8 cellular contexts compared by ENCODE assay signal in genomic region chr12:69738351-69739286, GRCh38. TPM values are rescaled to one million over a fixed set of nuclear protein-coding genes. Genes with fewer than 3 reads are reported as not detected.
DNase-seq lines count a peak whose midpoint lies in the region; ATAC-seq and TF ChIP-seq lines count a peak whose summit lies in the region.

Gene RAB3IP (plus strand): TSS chr12:69738860. CDS start chr12:69755409, 16,549 bp downstream.

- peaks cover 16% of the 10 kb centered on the region for H3K4me1 Mint-ChIP-seq in neural crest cell

- DNase-seq in EL = peak; percentile 85
- peak; percentile 97 for DNase-seq in RWPE1 (ENCODE audit: low spot score)
- peak; percentile 91 for DNase-seq in activated T-helper 9 cell treated with anti-CD3 and anti-CD28 coated beads, Interleukin-2, amount 50 U/mL, for 16 hours (ENCODE audit: low read depth)
- DNase-seq in fibroblast of the conjunctiva (ENCODE audit: low read depth) = peak; percentile 31
- peak; percentile 91 for DNase-seq in neural crest cell (ENCODE audit: low read depth, low spot score)
- DNase-seq in stromal cell of bone marrow (ENCODE audit: low read depth) = peak; percentile 33

- peak; percentile 88 for ATAC-seq in GM21825 (IDR thresholded peaks at IDR 0.05; ENCODE audit: unreplicated experiment)

- H3K27ac Mint-ChIP-seq in neural crest cell (ENCODE audit: unreplicated experiment) = no peak within 1 kb of the TSS

- POLR2A ChIA-PET in RWPE1 (lab: Yijun Ruan, JAX; ENCODE audit: low non-redundant PET) = no interaction called here

- no peaks in the 10 kb centered on the region for H3K9me3 Mint-ChIP-seq in neural crest cell

- H3K27ac ChIP-seq in KOPT-K1 (ENCODE audit: low read depth, low read length, poor library complexity, severe bottlenecking) (peak within 1 kb of the TSS; percentile 59), RWPE1 (peak within 1 kb of the TSS; percentile 80)

- H3K4me3 Mint-ChIP-seq in neural crest cell = peak within 1 kb of the TSS; percentile 92

- peaks cover 56% of the 10 kb centered on the region for H3K27me3 Mint-ChIP-seq in neural crest cell (ENCODE audit: low read depth)

- CTCF ChIA-PET in RWPE1 (lab: Yijun Ruan, JAX) = interaction anchor here (0.5 to 0.7 kb wide), 5 partner anchors 12 to 558 kb away, joined by 3 to 5 read pairs (median 3); no protein-coding TSS in a partner anchor

- H3K9me3 ChIP-seq in KOPT-K1 (ENCODE audit: insufficient read depth, low read length, poor library complexity, severe bottlenecking) = no peaks in the 10 kb centered on the region

- H3K36me3 Mint-ChIP-seq in neural crest cell (ENCODE audit: low read depth) = no peaks in the 10 kb centered on the region

- H3K36me3 ChIP-seq in KOPT-K1 (ENCODE audit: insufficient read depth, low read length) = no peaks in the 10 kb centered on the region

- TF ChIP-seq CTCF in RWPE1 (conservative IDR thresholded peaks at IDR 0.05; ENCODE audit: low read depth) = peak; percentile 70
- TF ChIP-seq CTCF in neural crest cell (conservative IDR thresholded peaks at IDR 0.05) = peak; percentile 74

RNA-seq across cellular contexts. Expression of gene RAB3IP, which starts in this region (rescaled TPM):
- total RNA-seq in neural crest cell = 24.0 and 28.6 TPM in 2 replicates

Comparison
In these comparisons a context has a peak if more than half of its experiments do, and no peak if none do; other contexts are left out.
1. Peak in every context shown above with its lines: DNase-seq, ATAC-seq and H3K27ac ChIP-seq.
2. DNase-seq: peak in every context shown above with its lines; median percentile 97 in RWPE1; 91 in activated T-helper 9 cell treated with anti-CD3 and anti-CD28 coated beads, Interleukin-2, amount 50 U/mL, for 16 hours; 91 in neural crest cell; 85 in EL; 33 in stromal cell of bone marrow; 31 in fibroblast of the conjunctiva.